In the genomic region with DNA sequence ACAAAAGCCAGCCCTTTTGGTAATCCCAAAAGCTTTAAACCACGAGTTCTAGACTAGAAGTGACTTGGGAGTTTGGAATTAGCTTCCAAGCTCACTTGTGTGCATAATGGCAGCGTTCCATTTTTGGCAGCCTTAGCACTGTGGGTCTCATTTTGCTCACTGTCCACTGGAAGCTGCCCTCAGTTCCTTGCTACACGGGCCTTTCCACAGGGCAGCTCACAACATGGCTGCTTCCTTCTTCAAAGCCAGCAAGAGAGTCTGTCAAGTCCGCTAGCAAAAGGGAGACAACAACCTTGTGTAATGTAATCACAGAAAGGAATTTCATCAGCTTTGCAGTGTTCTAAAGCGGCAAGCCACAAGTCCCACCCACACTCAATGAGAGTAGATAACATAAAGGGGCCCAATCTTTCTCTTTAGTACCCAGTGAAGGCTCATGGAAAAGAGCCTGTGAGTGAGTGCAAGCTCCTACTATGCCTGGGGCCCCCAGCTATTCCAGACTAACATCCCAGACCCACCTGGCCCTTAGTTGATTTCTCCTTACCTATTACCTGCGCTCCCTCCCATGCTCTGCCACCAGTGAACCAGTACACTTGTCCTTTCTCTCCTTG, we compare ENCODE assay signal across 1 cellular context.
TF ChIP-seq lines count a peak whose summit lies in the region.

No MANE protein-coding gene starts in this region.

TF ChIP-seq in K562, 482 proteins besides CTCF, POLR2A, EP300 and RAD21 (continued from another document and continues in another):
- TF ChIP-seq, protein P1, sequence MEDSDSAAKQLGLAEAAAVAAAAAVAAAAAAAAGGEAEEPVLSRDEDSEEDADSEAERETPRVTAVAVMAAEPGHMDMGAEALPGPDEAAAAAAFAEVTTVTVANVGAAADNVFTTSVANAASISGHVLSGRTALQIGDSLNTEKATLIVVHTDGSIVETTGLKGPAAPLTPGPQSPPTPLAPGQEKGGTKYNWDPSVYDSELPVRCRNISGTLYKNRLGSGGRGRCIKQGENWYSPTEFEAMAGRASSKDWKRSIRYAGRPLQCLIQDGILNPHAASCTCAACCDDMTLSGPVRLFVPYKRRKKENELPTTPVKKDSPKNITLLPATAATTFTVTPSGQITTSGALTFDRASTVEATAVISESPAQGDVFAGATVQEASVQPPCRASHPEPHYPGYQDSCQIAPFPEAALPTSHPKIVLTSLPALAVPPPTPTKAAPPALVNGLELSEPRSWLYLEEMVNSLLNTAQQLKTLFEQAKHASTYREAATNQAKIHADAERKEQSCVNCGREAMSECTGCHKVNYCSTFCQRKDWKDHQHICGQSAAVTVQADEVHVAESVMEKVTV (CRISPR knock-in tag; IDR thresholded peaks at IDR 0.05), result no peak
- no peak for TF ChIP-seq DDX20 (tag; IDR thresholded peaks at IDR 0.05; ENCODE audit: low read depth)
- TF ChIP-seq, protein P2, sequence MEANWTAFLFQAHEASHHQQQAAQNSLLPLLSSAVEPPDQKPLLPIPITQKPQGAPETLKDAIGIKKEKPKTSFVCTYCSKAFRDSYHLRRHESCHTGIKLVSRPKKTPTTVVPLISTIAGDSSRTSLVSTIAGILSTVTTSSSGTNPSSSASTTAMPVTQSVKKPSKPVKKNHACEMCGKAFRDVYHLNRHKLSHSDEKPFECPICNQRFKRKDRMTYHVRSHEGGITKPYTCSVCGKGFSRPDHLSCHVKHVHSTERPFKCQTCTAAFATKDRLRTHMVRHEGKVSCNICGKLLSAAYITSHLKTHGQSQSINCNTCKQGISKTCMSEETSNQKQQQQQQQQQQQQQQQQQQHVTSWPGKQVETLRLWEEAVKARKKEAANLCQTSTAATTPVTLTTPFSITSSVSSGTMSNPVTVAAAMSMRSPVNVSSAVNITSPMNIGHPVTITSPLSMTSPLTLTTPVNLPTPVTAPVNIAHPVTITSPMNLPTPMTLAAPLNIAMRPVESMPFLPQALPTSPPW (CRISPR knock-in tag; IDR thresholded peaks at IDR 0.05), result peak; percentile 31; the same call in 1 of the 2 replicates
- no peak for TF ChIP-seq GTF2A2 (tag; IDR thresholded peaks at IDR 0.05)
- TF ChIP-seq, protein P3, sequence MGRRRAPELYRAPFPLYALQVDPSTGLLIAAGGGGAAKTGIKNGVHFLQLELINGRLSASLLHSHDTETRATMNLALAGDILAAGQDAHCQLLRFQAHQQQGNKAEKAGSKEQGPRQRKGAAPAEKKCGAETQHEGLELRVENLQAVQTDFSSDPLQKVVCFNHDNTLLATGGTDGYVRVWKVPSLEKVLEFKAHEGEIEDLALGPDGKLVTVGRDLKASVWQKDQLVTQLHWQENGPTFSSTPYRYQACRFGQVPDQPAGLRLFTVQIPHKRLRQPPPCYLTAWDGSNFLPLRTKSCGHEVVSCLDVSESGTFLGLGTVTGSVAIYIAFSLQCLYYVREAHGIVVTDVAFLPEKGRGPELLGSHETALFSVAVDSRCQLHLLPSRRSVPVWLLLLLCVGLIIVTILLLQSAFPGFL (CRISPR knock-in tag; IDR thresholded peaks at IDR 0.05), result no peak
- TF ChIP-seq, protein P4, sequence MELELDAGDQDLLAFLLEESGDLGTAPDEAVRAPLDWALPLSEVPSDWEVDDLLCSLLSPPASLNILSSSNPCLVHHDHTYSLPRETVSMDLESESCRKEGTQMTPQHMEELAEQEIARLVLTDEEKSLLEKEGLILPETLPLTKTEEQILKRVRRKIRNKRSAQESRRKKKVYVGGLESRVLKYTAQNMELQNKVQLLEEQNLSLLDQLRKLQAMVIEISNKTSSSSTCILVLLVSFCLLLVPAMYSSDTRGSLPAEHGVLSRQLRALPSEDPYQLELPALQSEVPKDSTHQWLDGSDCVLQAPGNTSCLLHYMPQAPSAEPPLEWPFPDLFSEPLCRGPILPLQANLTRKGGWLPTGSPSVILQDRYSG (tag; conservative IDR thresholded peaks at IDR 0.05; ENCODE audit: low read depth), result 0 out of 2 replicates have a peak, but pooled peaks have one; percentile 65
- TF ChIP-seq ZBTB8A (IDR thresholded peaks at IDR 0.05; ENCODE audit: partially characterized antibody), result no peak
- TF ChIP-seq, protein P5, sequence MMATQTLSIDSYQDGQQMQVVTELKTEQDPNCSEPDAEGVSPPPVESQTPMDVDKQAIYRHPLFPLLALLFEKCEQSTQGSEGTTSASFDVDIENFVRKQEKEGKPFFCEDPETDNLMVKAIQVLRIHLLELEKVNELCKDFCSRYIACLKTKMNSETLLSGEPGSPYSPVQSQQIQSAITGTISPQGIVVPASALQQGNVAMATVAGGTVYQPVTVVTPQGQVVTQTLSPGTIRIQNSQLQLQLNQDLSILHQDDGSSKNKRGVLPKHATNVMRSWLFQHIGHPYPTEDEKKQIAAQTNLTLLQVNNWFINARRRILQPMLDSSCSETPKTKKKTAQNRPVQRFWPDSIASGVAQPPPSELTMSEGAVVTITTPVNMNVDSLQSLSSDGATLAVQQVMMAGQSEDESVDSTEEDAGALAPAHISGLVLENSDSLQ (IDR thresholded peaks at IDR 0.05), result peak; percentile 46
- TF ChIP-seq ATF7 (IDR thresholded peaks at IDR 0.05), result peak; percentile 79
- TF ChIP-seq, protein P6, sequence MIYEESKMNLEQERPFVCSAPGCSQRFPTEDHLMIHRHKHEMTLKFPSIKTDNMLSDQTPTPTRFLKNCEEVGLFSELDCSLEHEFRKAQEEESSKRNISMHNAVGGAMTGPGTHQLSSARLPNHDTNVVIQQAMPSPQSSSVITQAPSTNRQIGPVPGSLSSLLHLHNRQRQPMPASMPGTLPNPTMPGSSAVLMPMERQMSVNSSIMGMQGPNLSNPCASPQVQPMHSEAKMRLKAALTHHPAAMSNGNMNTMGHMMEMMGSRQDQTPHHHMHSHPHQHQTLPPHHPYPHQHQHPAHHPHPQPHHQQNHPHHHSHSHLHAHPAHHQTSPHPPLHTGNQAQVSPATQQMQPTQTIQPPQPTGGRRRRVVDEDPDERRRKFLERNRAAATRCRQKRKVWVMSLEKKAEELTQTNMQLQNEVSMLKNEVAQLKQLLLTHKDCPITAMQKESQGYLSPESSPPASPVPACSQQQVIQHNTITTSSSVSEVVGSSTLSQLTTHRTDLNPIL (CRISPR knock-in tag; IDR thresholded peaks at IDR 0.05), result no peak
- TF ChIP-seq, protein P7, sequence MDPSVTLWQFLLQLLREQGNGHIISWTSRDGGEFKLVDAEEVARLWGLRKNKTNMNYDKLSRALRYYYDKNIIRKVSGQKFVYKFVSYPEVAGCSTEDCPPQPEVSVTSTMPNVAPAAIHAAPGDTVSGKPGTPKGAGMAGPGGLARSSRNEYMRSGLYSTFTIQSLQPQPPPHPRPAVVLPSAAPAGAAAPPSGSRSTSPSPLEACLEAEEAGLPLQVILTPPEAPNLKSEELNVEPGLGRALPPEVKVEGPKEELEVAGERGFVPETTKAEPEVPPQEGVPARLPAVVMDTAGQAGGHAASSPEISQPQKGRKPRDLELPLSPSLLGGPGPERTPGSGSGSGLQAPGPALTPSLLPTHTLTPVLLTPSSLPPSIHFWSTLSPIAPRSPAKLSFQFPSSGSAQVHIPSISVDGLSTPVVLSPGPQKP (CRISPR knock-in tag; IDR thresholded peaks at IDR 0.05), result no peak
- TF ChIP-seq BRD9 (IDR thresholded peaks at IDR 0.05; ENCODE audit: low read depth, partially characterized antibody), result peak; percentile 91
- TF ChIP-seq YY1 (IDR thresholded peaks at IDR 0.05; ENCODE audit: borderline replicate concordance in 1 of 3, control insufficient read depth in 1 of 3, extremely low read depth in 1 of 3, insufficient read depth in 3 of 3, insufficient read length in 1 of 3, insufficient replicate concordance in 2 of 3, low read depth in 1 of 3, low read length in 2 of 3), result peak in 2 of 3 experiments; percentile 47 to 88
- TF ChIP-seq TEAD4 (IDR thresholded peaks at IDR 0.05; ENCODE audit: low read length), result peak; percentile 82
- TF ChIP-seq TEAD4 (CRISPR knock-in tag; IDR thresholded peaks at IDR 0.05; ENCODE audit: borderline replicate concordance), result no peak
- TF ChIP-seq ZNF274 (IDR thresholded peaks at IDR 0.05; ENCODE audit: borderline replicate concordance, low read depth, low read length), result no peak
- TF ChIP-seq ZFX (CRISPR knock-in tag; IDR thresholded peaks at IDR 0.05), result peak; percentile 38
- peak; percentile 91 for TF ChIP-seq MYC (IDR thresholded peaks at IDR 0.05; ENCODE audit: low read depth, low read length)
- peak; percentile 56; the same call in 1 of the 2 replicates for TF ChIP-seq MYC (CRISPR knock-in tag; IDR thresholded peaks at IDR 0.05; ENCODE audit: borderline replicate concordance, low read depth)
- TF ChIP-seq, protein P8, sequence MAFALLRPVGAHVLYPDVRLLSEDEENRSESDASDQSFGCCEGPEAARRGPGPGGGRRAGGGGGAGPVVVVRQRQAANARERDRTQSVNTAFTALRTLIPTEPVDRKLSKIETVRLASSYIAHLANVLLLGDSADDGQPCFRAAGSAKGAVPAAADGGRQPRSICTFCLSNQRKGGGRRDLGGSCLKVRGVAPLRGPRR (CRISPR knock-in tag; IDR thresholded peaks at IDR 0.05), result peak; percentile 66; the same call in 1 of the 2 replicates
- TF ChIP-seq, protein P9, sequence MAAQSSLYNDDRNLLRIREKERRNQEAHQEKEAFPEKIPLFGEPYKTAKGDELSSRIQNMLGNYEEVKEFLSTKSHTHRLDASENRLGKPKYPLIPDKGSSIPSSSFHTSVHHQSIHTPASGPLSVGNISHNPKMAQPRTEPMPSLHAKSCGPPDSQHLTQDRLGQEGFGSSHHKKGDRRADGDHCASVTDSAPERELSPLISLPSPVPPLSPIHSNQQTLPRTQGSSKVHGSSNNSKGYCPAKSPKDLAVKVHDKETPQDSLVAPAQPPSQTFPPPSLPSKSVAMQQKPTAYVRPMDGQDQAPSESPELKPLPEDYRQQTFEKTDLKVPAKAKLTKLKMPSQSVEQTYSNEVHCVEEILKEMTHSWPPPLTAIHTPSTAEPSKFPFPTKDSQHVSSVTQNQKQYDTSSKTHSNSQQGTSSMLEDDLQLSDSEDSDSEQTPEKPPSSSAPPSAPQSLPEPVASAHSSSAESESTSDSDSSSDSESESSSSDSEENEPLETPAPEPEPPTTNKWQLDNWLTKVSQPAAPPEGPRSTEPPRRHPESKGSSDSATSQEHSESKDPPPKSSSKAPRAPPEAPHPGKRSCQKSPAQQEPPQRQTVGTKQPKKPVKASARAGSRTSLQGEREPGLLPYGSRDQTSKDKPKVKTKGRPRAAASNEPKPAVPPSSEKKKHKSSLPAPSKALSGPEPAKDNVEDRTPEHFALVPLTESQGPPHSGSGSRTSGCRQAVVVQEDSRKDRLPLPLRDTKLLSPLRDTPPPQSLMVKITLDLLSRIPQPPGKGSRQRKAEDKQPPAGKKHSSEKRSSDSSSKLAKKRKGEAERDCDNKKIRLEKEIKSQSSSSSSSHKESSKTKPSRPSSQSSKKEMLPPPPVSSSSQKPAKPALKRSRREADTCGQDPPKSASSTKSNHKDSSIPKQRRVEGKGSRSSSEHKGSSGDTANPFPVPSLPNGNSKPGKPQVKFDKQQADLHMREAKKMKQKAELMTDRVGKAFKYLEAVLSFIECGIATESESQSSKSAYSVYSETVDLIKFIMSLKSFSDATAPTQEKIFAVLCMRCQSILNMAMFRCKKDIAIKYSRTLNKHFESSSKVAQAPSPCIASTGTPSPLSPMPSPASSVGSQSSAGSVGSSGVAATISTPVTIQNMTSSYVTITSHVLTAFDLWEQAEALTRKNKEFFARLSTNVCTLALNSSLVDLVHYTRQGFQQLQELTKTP (IDR thresholded peaks at IDR 0.05; ENCODE audit: low read depth in 1 of 2, partially characterized antibody in 2 of 2), result peak in 1 of 2 experiments; percentile 40
- peak; percentile 59; the same call in 1 of the 2 replicates for TF ChIP-seq NBN (IDR thresholded peaks at IDR 0.05; ENCODE audit: low read depth)
- TF ChIP-seq, protein P10, sequence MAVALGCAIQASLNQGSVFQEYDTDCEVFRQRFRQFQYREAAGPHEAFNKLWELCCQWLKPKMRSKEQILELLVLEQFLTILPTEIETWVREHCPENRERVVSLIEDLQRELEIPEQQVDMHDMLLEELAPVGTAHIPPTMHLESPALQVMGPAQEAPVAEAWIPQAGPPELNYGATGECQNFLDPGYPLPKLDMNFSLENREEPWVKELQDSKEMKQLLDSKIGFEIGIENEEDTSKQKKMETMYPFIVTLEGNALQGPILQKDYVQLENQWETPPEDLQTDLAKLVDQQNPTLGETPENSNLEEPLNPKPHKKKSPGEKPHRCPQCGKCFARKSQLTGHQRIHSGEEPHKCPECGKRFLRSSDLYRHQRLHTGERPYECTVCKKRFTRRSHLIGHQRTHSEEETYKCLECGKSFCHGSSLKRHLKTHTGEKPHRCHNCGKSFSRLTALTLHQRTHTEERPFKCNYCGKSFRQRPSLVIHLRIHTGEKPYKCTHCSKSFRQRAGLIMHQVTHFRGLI (CRISPR knock-in tag; IDR thresholded peaks at IDR 0.05), result peak; percentile 80; the same call in 1 of the 2 replicates
- peak; percentile 45 for TF ChIP-seq PTRF (tag; IDR thresholded peaks at IDR 0.05)
- TF ChIP-seq, protein P11, sequence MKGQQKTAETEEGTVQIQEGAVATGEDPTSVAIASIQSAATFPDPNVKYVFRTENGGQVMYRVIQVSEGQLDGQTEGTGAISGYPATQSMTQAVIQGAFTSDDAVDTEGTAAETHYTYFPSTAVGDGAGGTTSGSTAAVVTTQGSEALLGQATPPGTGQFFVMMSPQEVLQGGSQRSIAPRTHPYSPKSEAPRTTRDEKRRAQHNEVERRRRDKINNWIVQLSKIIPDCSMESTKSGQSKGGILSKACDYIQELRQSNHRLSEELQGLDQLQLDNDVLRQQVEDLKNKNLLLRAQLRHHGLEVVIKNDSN (CRISPR knock-in tag; IDR thresholded peaks at IDR 0.05), result no peak
- no peak for TF ChIP-seq CBFB (CRISPR knock-in tag; IDR thresholded peaks at IDR 0.05)
- no peak for TF ChIP-seq ZNF316 (IDR thresholded peaks at IDR 0.05)
- no peak for TF ChIP-seq ZNF830 (CRISPR knock-in tag; IDR thresholded peaks at IDR 0.05)
- no peak; the same call in 1 of the 2 replicates for TF ChIP-seq NFE2 (IDR thresholded peaks at IDR 0.05; ENCODE audit: low read depth)
- no peak for TF ChIP-seq MIER1 (IDR thresholded peaks at IDR 0.05; ENCODE audit: low read depth)
- TF ChIP-seq, protein P12, sequence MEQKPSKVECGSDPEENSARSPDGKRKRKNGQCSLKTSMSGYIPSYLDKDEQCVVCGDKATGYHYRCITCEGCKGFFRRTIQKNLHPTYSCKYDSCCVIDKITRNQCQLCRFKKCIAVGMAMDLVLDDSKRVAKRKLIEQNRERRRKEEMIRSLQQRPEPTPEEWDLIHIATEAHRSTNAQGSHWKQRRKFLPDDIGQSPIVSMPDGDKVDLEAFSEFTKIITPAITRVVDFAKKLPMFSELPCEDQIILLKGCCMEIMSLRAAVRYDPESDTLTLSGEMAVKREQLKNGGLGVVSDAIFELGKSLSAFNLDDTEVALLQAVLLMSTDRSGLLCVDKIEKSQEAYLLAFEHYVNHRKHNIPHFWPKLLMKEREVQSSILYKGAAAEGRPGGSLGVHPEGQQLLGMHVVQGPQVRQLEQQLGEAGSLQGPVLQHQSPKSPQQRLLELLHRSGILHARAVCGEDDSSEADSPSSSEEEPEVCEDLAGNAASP (IDR thresholded peaks at IDR 0.05), result no peak
- TF ChIP-seq GTF2F1 (IDR thresholded peaks at IDR 0.05; ENCODE audit: low read depth, low read length), result no peak
- no peak for TF ChIP-seq RBM25 (IDR thresholded peaks at IDR 0.05; ENCODE audit: low read depth, low read length, severe bottlenecking)
- TF ChIP-seq HIVEP1 (CRISPR knock-in tag; IDR thresholded peaks at IDR 0.05), result 0 out of 2 replicates have a peak, but pooled peaks have one; percentile 68
- TF ChIP-seq, protein P13, sequence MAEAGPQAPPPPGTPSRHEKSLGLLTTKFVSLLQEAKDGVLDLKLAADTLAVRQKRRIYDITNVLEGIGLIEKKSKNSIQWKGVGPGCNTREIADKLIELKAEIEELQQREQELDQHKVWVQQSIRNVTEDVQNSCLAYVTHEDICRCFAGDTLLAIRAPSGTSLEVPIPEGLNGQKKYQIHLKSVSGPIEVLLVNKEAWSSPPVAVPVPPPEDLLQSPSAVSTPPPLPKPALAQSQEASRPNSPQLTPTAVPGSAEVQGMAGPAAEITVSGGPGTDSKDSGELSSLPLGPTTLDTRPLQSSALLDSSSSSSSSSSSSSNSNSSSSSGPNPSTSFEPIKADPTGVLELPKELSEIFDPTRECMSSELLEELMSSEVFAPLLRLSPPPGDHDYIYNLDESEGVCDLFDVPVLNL (CRISPR knock-in tag; IDR thresholded peaks at IDR 0.05; ENCODE audit: low read depth), result no peak
